In genomic region chr7:73433924-73434700, GRCh38 we compare ENCODE assay signal across 1 cellular context.
TF ChIP-seq lines count a peak whose summit lies in the region.

No MANE protein-coding gene starts in this region.

TF ChIP-seq in GM12878, 131 proteins besides CTCF, POLR2A, EP300 and RAD21 (continued from another document):
- TF ChIP-seq CEBPZ (IDR thresholded peaks at IDR 0.05; ENCODE audit: low read depth, low read length), result no peak
TF ChIP-seq in GM12878: peak in this region for 1.
